8 cellular contexts compared by ENCODE assay signal in genomic region chr7:134865001-134865845, GRCh38.
A peak's percentile ranks its signal among the peaks of the same experiment; 100 is the strongest.
DNase-seq lines count a peak whose midpoint lies in the region; ATAC-seq and TF ChIP-seq lines count a peak whose summit lies in the region.

No MANE protein-coding gene starts in this region.

- no peak for TF ChIP-seq POLR2A in GM18505 (IDR thresholded peaks at IDR 0.05; ENCODE audit: borderline replicate concordance, extremely low read depth, insufficient read depth, insufficient read length)

- H3K23ac ChIP-seq in neuronal stem cell (ENCODE audit: low read depth, low read length, poor library complexity): no peak overlapping the region

- DNase-seq in MV-4-11 (lab: John Stamatoyannopoulos, UW) (peak; percentile 26), chondrocyte (ENCODE audit: low spot score) (no peak), neuronal stem cell (ENCODE audit: low spot score) (no peak), MM.1S (no peak), COLO668 (lab: John Stamatoyannopoulos, UW; ENCODE audit: unreplicated experiment) (no peak), DMS114 treated with DMSO at 0.1 percent for 48 hours (lab: John Stamatoyannopoulos, UW; ENCODE audit: unreplicated experiment) (no peak)

- 100% methylated on average over 1 of the region's 9 CpGs; no CpG with 5 or more reads in 1 of the 2 donors for WGBS in neuronal stem cell (ENCODE audit: extremely low coverage in 2 of 2, insufficient read length in 2 of 2, insufficient replicate concordance in 1 of 2), 2 donors

- peak overlapping the region; percentile 85 for H3K27ac Mint-ChIP-seq in chondrocyte (ENCODE audit: unreplicated experiment)

- no peak overlapping the region for H2BK15ac ChIP-seq in neuronal stem cell (ENCODE audit: low read length)

- ATAC-seq in GM19351 (IDR thresholded peaks at IDR 0.05; ENCODE audit: unreplicated experiment): peak; percentile 90
- ATAC-seq in GM18505 (IDR thresholded peaks at IDR 0.05; ENCODE audit: unreplicated experiment): no peak

- H3K36me3 Mint-ChIP-seq in chondrocyte (ENCODE audit: low read depth): peaks cover 55% of the 10 kb centered on the region

- no peak overlapping the region for H2BK120ac ChIP-seq in neuronal stem cell (ENCODE audit: low read depth, low read length)

- H3K4me3 Mint-ChIP-seq in chondrocyte (ENCODE audit: unreplicated experiment): peak overlapping the region; percentile 3

- peak overlapping the region; percentile 22 for H3K27ac ChIP-seq in neuronal stem cell (replicated peaks; ENCODE audit: low read length)
- no peak overlapping the region for H3K27ac ChIP-seq in MM.1S (ENCODE audit: low read length)

- H3K79me1 ChIP-seq in neuronal stem cell (ENCODE audit: low read depth, low read length): no peaks in the 10 kb centered on the region

- no peak overlapping the region for H3K14ac ChIP-seq in neuronal stem cell (ENCODE audit: low read length)

- no peak overlapping the region for H3K4me2 ChIP-seq in neuronal stem cell (ENCODE audit: insufficient read depth, low read length, poor library complexity, severe bottlenecking)
- H3K4me2 ChIP-seq in MM.1S (ENCODE audit: low read depth, low read length): no peak overlapping the region

- H3K9me3 ChIP-seq in neuronal stem cell (replicated peaks in 1 of 2; ENCODE audit: control insufficient read depth in 2 of 2, insufficient read depth in 1 of 2, low read depth in 1 of 2, low read length in 2 of 2) (no peaks in the 10 kb centered on the region), MM.1S (replicated peaks; ENCODE audit: insufficient read depth, low read length) (no peaks in the 10 kb centered on the region)

- H4K91ac ChIP-seq in neuronal stem cell (ENCODE audit: low read depth, low read length, poor library complexity): no peak overlapping the region

- H3K9ac ChIP-seq in neuronal stem cell (ENCODE audit: low read depth, low read length, poor library complexity): no peak overlapping the region
- H3K9ac ChIP-seq in MM.1S (ENCODE audit: low read length): no peak overlapping the region

- H3K4ac ChIP-seq in neuronal stem cell (ENCODE audit: low read length): no peak overlapping the region

- H2BK5ac ChIP-seq in neuronal stem cell (ENCODE audit: low read length): no peak overlapping the region

- TF ChIP-seq CTCF in chondrocyte (IDR thresholded peaks at IDR 0.05) (no peak), MM.1S (IDR thresholded peaks at IDR 0.05; ENCODE audit: low read length) (no peak)

- H4K8ac ChIP-seq in neuronal stem cell (ENCODE audit: low read depth, low read length): no peak overlapping the region

- H3K4me3 ChIP-seq in neuronal stem cell (ENCODE audit: low read length in 2 of 2) (no peak overlapping the region), MM.1S (ENCODE audit: low read length) (no peak overlapping the region)

- no peaks in the 10 kb centered on the region for H4K20me1 ChIP-seq in MM.1S (ENCODE audit: insufficient read depth, low read length)

- no peaks in the 10 kb centered on the region for H3F3A ChIP-seq in MM.1S (ENCODE audit: insufficient read depth, low read length)

- H3K36me3 ChIP-seq in neuronal stem cell (replicated peaks in 1 of 2; ENCODE audit: control insufficient read depth in 2 of 2, insufficient read depth in 2 of 2, low read length in 2 of 2) (peaks cover 2 to 5% of the 10 kb centered on the region in 2 donors), MM.1S (replicated peaks; ENCODE audit: insufficient read depth, low read length) (no peaks in the 10 kb centered on the region)

- H2AFZ ChIP-seq in neuronal stem cell (ENCODE audit: low read length) (no peak overlapping the region), MM.1S (ENCODE audit: low read length) (no peak overlapping the region)

- no peaks in the 10 kb centered on the region for H3K9me2 ChIP-seq in MM.1S (replicated peaks; ENCODE audit: insufficient read depth, low read length)

- H3K4me1 ChIP-seq in neuronal stem cell (ENCODE audit: control insufficient read depth in 2 of 2, insufficient read depth in 1 of 2, low read depth in 1 of 2, low read length in 2 of 2): peaks cover 11 to 16% of the 10 kb centered on the region in 2 donors
- H3K4me1 ChIP-seq in MM.1S (ENCODE audit: low read length): no peaks in the 10 kb centered on the region

- H3K27me3 ChIP-seq in neuronal stem cell (ENCODE audit: control insufficient read depth in 3 of 3, insufficient read depth in 3 of 3, low read depth in 1 of 3, low read length in 3 of 3): no peaks in the 10 kb centered on the region
- H3K27me3 ChIP-seq in MM.1S (replicated peaks; ENCODE audit: insufficient read depth, low read length): no peaks in the 10 kb centered on the region

- H3K9me3 Mint-ChIP-seq in chondrocyte (ENCODE audit: low read depth): no peaks in the 10 kb centered on the region

- no peaks in the 10 kb centered on the region for H3K79me2 ChIP-seq in MM.1S (ENCODE audit: low read length)

- H3K4me1 Mint-ChIP-seq in chondrocyte (ENCODE audit: low read depth): peaks cover 93% of the 10 kb centered on the region

- no peak overlapping the region for H2BK12ac ChIP-seq in neuronal stem cell (ENCODE audit: low read length)

- no peak overlapping the region for H2AK5ac ChIP-seq in neuronal stem cell (ENCODE audit: low read depth, low read length)

- no peak overlapping the region for H3K18ac ChIP-seq in neuronal stem cell (ENCODE audit: low read length)

- no peaks in the 10 kb centered on the region for H3K27me3 Mint-ChIP-seq in chondrocyte (ENCODE audit: low read depth)
